8 cellular contexts compared by ENCODE assay signal in genomic region chr16:3135120-3135715, GRCh38. TPM values are rescaled to one million over a fixed set of nuclear protein-coding genes. Genes with fewer than 3 reads are reported as not detected.
DNase-seq lines count a peak whose midpoint lies in the region; ATAC-seq and TF ChIP-seq lines count a peak whose summit lies in the region.

No MANE protein-coding gene starts in this region.

- H3K36me3 Mint-ChIP-seq in natural killer cell treated with Interleukin-12 subunit alpha and Interleukin-12 subunit beta and Interleukin-15 and Interleukin-18, amount 100 ng/mL, for 72 hours, result no peaks in the 10 kb centered on the region

- peak in 1 of 2 donors; percentile 14 for ATAC-seq in natural killer cell treated with Interleukin-12 subunit alpha and Interleukin-12 subunit beta and Interleukin-15 and Interleukin-18, amount 100 ng/mL, for 72 hours

- H3K9me3 ChIP-seq in Karpas-422 (ENCODE audit: low read length), result no peaks in the 10 kb centered on the region

- peak overlapping the region; percentile 25; the same call in 1 of the 2 replicates for H3K27ac ChIP-seq in Karpas-422 (ENCODE audit: low read length)
- H3K27ac ChIP-seq in coronary artery, result peak overlapping the region; percentile 86 to 95

- H3K4me3 Mint-ChIP-seq in natural killer cell treated with Interleukin-12 subunit alpha and Interleukin-12 subunit beta and Interleukin-15 and Interleukin-18, amount 100 ng/mL, for 72 hours, result peak overlapping the region; percentile 98

- H4K20me1 ChIP-seq in Karpas-422 (ENCODE audit: insufficient read depth, low read depth, low read length), result peaks cover 9% of the 10 kb centered on the region

- H3K27me3 ChIP-seq in Karpas-422 (ENCODE audit: low read length), result no peaks in the 10 kb centered on the region

- peaks cover 7% of the 10 kb centered on the region; the same call in 1 of the 2 replicates for H3K36me3 ChIP-seq in Karpas-422 (ENCODE audit: insufficient read depth, low read length)

- H3K9ac ChIP-seq in Karpas-422 (ENCODE audit: low read length), result peak overlapping the region; percentile 93

- H3K9me2 ChIP-seq in Karpas-422 (replicated peaks; ENCODE audit: insufficient read depth, low read length), result no peaks in the 10 kb centered on the region

- TF ChIP-seq CTCF in coronary artery (IDR thresholded peaks at IDR 0.05), result no peak

- DNase-seq in DMS53 (lab: John Stamatoyannopoulos, UW), result peak; percentile 55
- DNase-seq in DMS53 treated with DMSO at 0.1 percent for 48 hours (lab: John Stamatoyannopoulos, UW; ENCODE audit: unreplicated experiment), result no peak
- DNase-seq in Karpas-422, result peak; percentile 61
- DNase-seq in coronary artery (ENCODE audit: low spot score), result no peak
- DNase-seq in natural killer cell treated with Interleukin-12 subunit alpha and Interleukin-12 subunit beta and Interleukin-15 and Interleukin-18, amount 100 ng/mL, for 72 hours (ENCODE audit: low spot score), result no peak
- no peak for DNase-seq in activated gamma-delta T cell (lab: John Stamatoyannopoulos, UW)
- DNase-seq in AG08395 (ENCODE audit: low spot score), result no peak
- DNase-seq in NCI-H187 treated with DMSO at 0.1 percent for 48 hours (lab: John Stamatoyannopoulos, UW), result no peak

- H3K27ac Mint-ChIP-seq in natural killer cell treated with Interleukin-12 subunit alpha and Interleukin-12 subunit beta and Interleukin-15 and Interleukin-18, amount 100 ng/mL, for 72 hours, result peak overlapping the region; percentile 85 to 87

- peaks cover 42% of the 10 kb centered on the region for H3K79me2 ChIP-seq in Karpas-422 (ENCODE audit: low read length)

- H2AFZ ChIP-seq in Karpas-422 (ENCODE audit: low read length), result 0 out of 2 replicates have a peak overlapping the region, but pooled peaks have one; percentile 61

- H3K4me1 ChIP-seq in Karpas-422 (ENCODE audit: low read length), result peaks cover 32% of the 10 kb centered on the region

- H3K4me2 ChIP-seq in Karpas-422 (ENCODE audit: low read depth, low read length, poor library complexity, severe bottlenecking), result peak overlapping the region; percentile 93

- H3K9me3 Mint-ChIP-seq in natural killer cell treated with Interleukin-12 subunit alpha and Interleukin-12 subunit beta and Interleukin-15 and Interleukin-18, amount 100 ng/mL, for 72 hours, result no peaks in the 10 kb centered on the region

- no peaks in the 10 kb centered on the region for H3K27me3 Mint-ChIP-seq in natural killer cell treated with Interleukin-12 subunit alpha and Interleukin-12 subunit beta and Interleukin-15 and Interleukin-18, amount 100 ng/mL, for 72 hours

- peak overlapping the region; percentile 76 for H3K4me3 ChIP-seq in Karpas-422 (ENCODE audit: low read length)
- H3K4me3 ChIP-seq in coronary artery, result peak overlapping the region; percentile 84

- peaks cover 9 to 15% of the 10 kb centered on the region in 2 donors for H3K4me1 Mint-ChIP-seq in natural killer cell treated with Interleukin-12 subunit alpha and Interleukin-12 subunit beta and Interleukin-15 and Interleukin-18, amount 100 ng/mL, for 72 hours (ENCODE audit: low read depth in 2 of 2)

RNA-seq across cellular contexts. Expression of gene ZNF213, which starts 0.4 kb away (rescaled TPM):
- 2.0 and 8.0 TPM in 2 replicates for total RNA-seq in Karpas-422 (2014; rRNA removed; shearing (Covaris generic); ENCODE audit: low replicate concordance)
- total RNA-seq in natural killer cell treated with Interleukin-12 subunit alpha and Interleukin-12 subunit beta and Interleukin-15 and Interleukin-18, amount 100 ng/mL, for 72 hours, result 10 to 100 TPM in 1 of 2 donors, 1 to 10 TPM in 1; 8.5 to 11.6 TPM

RNA-seq across cellular contexts. Expression of gene ZNF205, which starts 22.8 kb away (rescaled TPM):
- total RNA-seq in Karpas-422 (2014; rRNA removed; shearing (Covaris generic); ENCODE audit: low replicate concordance), result not detected in 2 replicates
- not detected for total RNA-seq in natural killer cell treated with Interleukin-12 subunit alpha and Interleukin-12 subunit beta and Interleukin-15 and Interleukin-18, amount 100 ng/mL, for 72 hours

RNA-seq across cellular contexts. Expression of gene ZSCAN10, which starts 36.1 kb away (rescaled TPM):
- total RNA-seq in Karpas-422 (2014; rRNA removed; shearing (Covaris generic); ENCODE audit: low replicate concordance), result not detected in 2 replicates
- under 1 TPM in 1 of 2 donors, not detected in 1; 0.22 TPM for total RNA-seq in natural killer cell treated with Interleukin-12 subunit alpha and Interleukin-12 subunit beta and Interleukin-15 and Interleukin-18, amount 100 ng/mL, for 72 hours

RNA-seq across cellular contexts. Expression of gene OR1F1, which starts 52.8 kb away (rescaled TPM):
- not detected in 2 replicates for total RNA-seq in Karpas-422 (2014; rRNA removed; shearing (Covaris generic); ENCODE audit: low replicate concordance)
- total RNA-seq in natural killer cell treated with Interleukin-12 subunit alpha and Interleukin-12 subunit beta and Interleukin-15 and Interleukin-18, amount 100 ng/mL, for 72 hours, result not detected

Comparison
In these comparisons a context has a peak if more than half of its experiments do, and no peak if none do; other contexts are left out.
1. DNase-seq: peak in DMS53 (single experiment) and Karpas-422 (single experiment); none in DMS53 treated with DMSO at 0.1 percent for 48 hours (single experiment), coronary artery (single experiment), natural killer cell treated with Interleukin-12 subunit alpha and Interleukin-12 subunit beta and Interleukin-15 and Interleukin-18, amount 100 ng/mL, for 72 hours (single experiment), activated gamma-delta T cell (single experiment), AG08395 (single experiment) and NCI-H187 treated with DMSO at 0.1 percent for 48 hours (single experiment).